Comparison of ENCODE assay signal across 8 cellular contexts in genomic region chr14:50083467-50084337, GRCh38. TPM values are rescaled to one million over a fixed set of nuclear protein-coding genes. Genes with fewer than 3 reads are reported as not detected.
DNase-seq lines count a peak whose midpoint lies in the region; ATAC-seq, FAIRE-seq and TF ChIP-seq lines count a peak whose summit lies in the region.

No MANE protein-coding gene starts in this region.

- TF ChIP-seq CTCF in liver (IDR thresholded peaks at IDR 0.05; ENCODE audit: low read depth, low read length, missing input control) (no peak), HepG2 (CRISPR knock-in tag; IDR thresholded peaks at IDR 0.05) (no peak), KMS-11 (conservative IDR thresholded peaks at IDR 0.05; ENCODE audit: low read depth, low read length) (no peak)

- H4K20me1 ChIP-seq in HepG2 (ENCODE audit: insufficient read depth, low read length) (no peaks in the 10 kb centered on the region), KMS-11 (ENCODE audit: insufficient read depth) (no peaks in the 10 kb centered on the region)

- intact Hi-C loops in HepG2 (cut with micrococcal nuclease; ENCODE audit: unreplicated experiment) (no loop called here), left ventricle myocardium superior (cut with micrococcal nuclease) (no loop called here)

- TF ChIP-seq RAD21 in liver (IDR thresholded peaks at IDR 0.05) (no peak), HepG2 (CRISPR knock-in tag; IDR thresholded peaks at IDR 0.05) (no peak)

- H3K4me3 ChIP-seq in liver (ENCODE audit: low read depth in 1 of 3, low read length in 3 of 3) (no peak overlapping the region), HepG2 (replicated peaks in 1 of 3; ENCODE audit: insufficient read depth in 1 of 3, low read depth in 2 of 3, low read length in 3 of 3) (no peak overlapping the region), KMS-11 (IDR thresholded peaks at IDR 0.05; ENCODE audit: insufficient read depth, low read depth, low read length) (no peak overlapping the region)

- H2AFZ ChIP-seq in HepG2 (ENCODE audit: low read length) (no peak overlapping the region), KMS-11 (ENCODE audit: low read depth) (peak overlapping the region; percentile 22; the same call in 1 of the 2 replicates)

- ATAC-seq in HepG2 = no peak
- ATAC-seq in left ventricle myocardium superior = no peak

- no TSS peak for BruUV-seq in HepG2 (replicated peaks; lab: Mats Ljungman, UMichigan)

- H3K4me2 ChIP-seq in HepG2 (ENCODE audit: low read depth, low read length) (no peak overlapping the region), KMS-11 (peak overlapping the region; percentile 91)

- no peaks in the 10 kb centered on the region for H3K36me3 ChIP-seq in liver (ENCODE audit: control insufficient read depth in 4 of 4, insufficient read depth in 3 of 4, low read depth in 1 of 4, low read length in 3 of 4)
- no peaks in the 10 kb centered on the region for H3K36me3 ChIP-seq in HepG2 (replicated peaks in 1 of 2; ENCODE audit: control insufficient read depth in 1 of 2, insufficient read depth in 2 of 2, low read length in 2 of 2)
- H3K36me3 ChIP-seq in KMS-11 (ENCODE audit: insufficient read depth) = no peaks in the 10 kb centered on the region

- H3K9ac ChIP-seq in liver (ENCODE audit: low read depth in 1 of 2, low read length in 2 of 2) (no peak overlapping the region), HepG2 (ENCODE audit: insufficient read depth, low read depth, low read length) (no peak overlapping the region), KMS-11 (peak overlapping the region; percentile 74)

- H3K4me1 ChIP-seq in liver (ENCODE audit: control insufficient read depth in 4 of 4, insufficient read depth in 4 of 4, low read length in 3 of 4) (peaks cover 0 to 3% (median 0%) of the 10 kb centered on the region in 4 donors), HepG2 (ENCODE audit: insufficient read depth, low read length) (no peaks in the 10 kb centered on the region; the same call in 1 of the 2 replicates), KMS-11 (ENCODE audit: low read depth, poor library complexity, severe bottlenecking) (peaks cover 78% of the 10 kb centered on the region)

- CTCF ChIA-PET in HepG2 (lab: Yijun Ruan, JAX; ENCODE audit: low intra/inter-chr PET ratio, low total read pairs) = no interaction called here
- CTCF ChIA-PET in HEK293T (lab: Yijun Ruan, JAX) = interaction anchor here (0.6 to 1.9 kb wide), 2 partner anchors 85 to 222 kb away, joined by 3 to 10 read pairs; no protein-coding TSS in a partner anchor

- H3K79me2 ChIP-seq in HepG2 (ENCODE audit: insufficient read depth, low read length) (no peaks in the 10 kb centered on the region), KMS-11 (ENCODE audit: insufficient read depth, low read depth) (no peaks in the 10 kb centered on the region)

- POLR2A ChIA-PET in HepG2 (lab: Yijun Ruan, JAX) = no interaction called here
- POLR2A ChIA-PET in HEK293T (lab: Yijun Ruan, JAX) = interaction anchor here (1.0 kb wide), 1 partner anchor 216 kb away, joined by 3 read pairs; no protein-coding TSS in a partner anchor

- FAIRE-seq in HepG2 (lab: Jason Lieb, UNC) = no peak

- no peak for TF ChIP-seq POLR2A in HepG2 (IDR thresholded peaks at IDR 0.05; ENCODE audit: insufficient read depth in 1 of 2, low read depth in 2 of 2, low read length in 2 of 2)

- H3K27ac ChIP-seq in liver (ENCODE audit: low read depth in 1 of 2, low read length in 2 of 2) = peak overlapping the region; percentile 45 to 75
- H3K27ac ChIP-seq in HepG2 (ENCODE audit: extremely low read length, insufficient read depth, low read length) = no peak overlapping the region
- H3K27ac ChIP-seq in KMS-11 = peak overlapping the region; percentile 97

- no peaks in the 10 kb centered on the region for H3K9me3 ChIP-seq in liver (ENCODE audit: control insufficient read depth in 4 of 4, low read length in 3 of 4)
- no peaks in the 10 kb centered on the region for H3K9me3 ChIP-seq in HepG2 (ENCODE audit: low read length)

- H3K27me3 ChIP-seq in liver (ENCODE audit: control insufficient read depth in 4 of 4, insufficient read depth in 4 of 4, low read length in 3 of 4) (no peaks in the 10 kb centered on the region), HepG2 (ENCODE audit: control insufficient read depth in 1 of 2, insufficient read depth in 2 of 2, low read length in 2 of 2) (0 out of 5 replicates have a peak, but pooled peaks cover 0 to 1% of the 10 kb centered on the region in 2 experiments), KMS-11 (ENCODE audit: insufficient read depth, low read depth) (no peaks in the 10 kb centered on the region)

- DNase-seq in HepG2 (ENCODE audit: low spot score) (no peak), NCI-H1092 (lab: John Stamatoyannopoulos, UW) (no peak), HEK293T (ENCODE audit: extremely low spot score) (no peak), left ventricle myocardium superior (no peak)
- DNase-seq in activated naive CD4-positive, alpha-beta T cell treated with anti-CD3 and anti-CD28 coated beads, Interleukin-2, amount 50 U/mL, for 16 hours = peak; percentile 65
- DNase-seq in stimulated activated CD4-positive, alpha-beta T cell treated with anti-CD3 and anti-CD28 coated beads, Interleukin-12 subunit alpha, Interleukin-12 subunit beta, amount 100 ng/mL, for 48 hours (ENCODE audit: low read depth in 2 of 3, low spot score in 1 of 3) = peak; percentile 59 to 63 (median 61)

- no peak for TF ChIP-seq EP300 in HepG2 (IDR thresholded peaks at IDR 0.05; ENCODE audit: low read depth in 2 of 2, low read length in 2 of 2)
- TF ChIP-seq EP300 in HepG2 (CRISPR knock-in tag; IDR thresholded peaks at IDR 0.05; ENCODE audit: borderline replicate concordance) = no peak

- in situ Hi-C loops in HepG2 (cut with HindIII; ENCODE audit: extremely low pct_ligation_motif_present, low pct_unique_long_range_greater_than_20kb) = no loop called here

- 87% methylated on average over 17 of the region's 17 CpGs for WGBS in liver
- 55% methylated on average over 7 of the region's 17 CpGs for WGBS in HepG2 (ENCODE audit: low lambda C conversion rate)

TF ChIP-seq in liver, 16 proteins besides CTCF, POLR2A, EP300 and RAD21 (continues in another document):
- no peak for TF ChIP-seq HNF4G (IDR thresholded peaks at IDR 0.05)

TF ChIP-seq in HepG2, 621 proteins besides CTCF, POLR2A, EP300 and RAD21 (continues in another document):
- TF ChIP-seq, protein P1, sequence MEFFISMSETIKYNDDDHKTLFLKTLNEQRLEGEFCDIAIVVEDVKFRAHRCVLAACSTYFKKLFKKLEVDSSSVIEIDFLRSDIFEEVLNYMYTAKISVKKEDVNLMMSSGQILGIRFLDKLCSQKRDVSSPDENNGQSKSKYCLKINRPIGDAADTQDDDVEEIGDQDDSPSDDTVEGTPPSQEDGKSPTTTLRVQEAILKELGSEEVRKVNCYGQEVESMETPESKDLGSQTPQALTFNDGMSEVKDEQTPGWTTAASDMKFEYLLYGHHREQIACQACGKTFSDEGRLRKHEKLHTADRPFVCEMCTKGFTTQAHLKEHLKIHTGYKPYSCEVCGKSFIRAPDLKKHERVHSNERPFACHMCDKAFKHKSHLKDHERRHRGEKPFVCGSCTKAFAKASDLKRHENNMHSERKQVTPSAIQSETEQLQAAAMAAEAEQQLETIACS (CRISPR knock-in tag; IDR thresholded peaks at IDR 0.05) = no peak
- TF ChIP-seq PRMT3 (CRISPR knock-in tag; IDR thresholded peaks at IDR 0.05; ENCODE audit: borderline replicate concordance, low read depth) = no peak

TF ChIP-seq in HEK293T, 16 proteins besides CTCF, POLR2A, EP300 and RAD21 (continues in another document):
- TF ChIP-seq SUZ12 (IDR thresholded peaks at IDR 0.05) (no peak), ARNT (IDR thresholded peaks at IDR 0.05) (no peak), CTBP1 (IDR thresholded peaks at IDR 0.05; ENCODE audit: borderline replicate concordance) (no peak), SP1 (IDR thresholded peaks at IDR 0.05) (no peak), L3MBTL2 (conservative IDR thresholded peaks at IDR 0.05) (no peak), NFRKB (IDR thresholded peaks at IDR 0.05) (no peak), TARDBP (IDR thresholded peaks at IDR 0.05) (no peak), FOXM1 (IDR thresholded peaks at IDR 0.05; ENCODE audit: borderline replicate concordance) (no peak), FOXA1 (IDR thresholded peaks at IDR 0.05) (no peak), FOXK2 (IDR thresholded peaks at IDR 0.05) (no peak), PKNOX1 (IDR thresholded peaks at IDR 0.05) (no peak)

RNA-seq across cellular contexts. Expression of gene VCPKMT, which starts 32.7 kb away (rescaled TPM):
- 1 to 10 TPM; 2.6 to 5.0 TPM for total RNA-seq in liver
- polyA plus RNA-seq in liver = 1 to 10 TPM; 2.8 to 3.0 TPM
- total RNA-seq in HepG2 (2016; rRNA removed; fragmentation: Illumina TruSeq; extraction: Trizol) = 5.4 and 5.5 TPM in 2 replicates
- total RNA-seq in HepG2 (2016; cell fraction: cytosol; rRNA removed; fragmentation: Illumina TruSeq; extraction: Trizol; ENCODE audit: low read depth) = 0.62 and 0.71 TPM in 2 replicates
- total RNA-seq in HepG2 (2016; cell fraction: insoluble cytoplasmic fraction; rRNA removed; fragmentation: Illumina TruSeq; extraction: Trizol) = 5.0 and 6.6 TPM in 2 replicates
- total RNA-seq in HepG2 (2016; cell fraction: membrane; rRNA removed; fragmentation: Illumina TruSeq; extraction: Trizol) = 2.2 and 2.7 TPM in 2 replicates
- 9.6 and 10.7 TPM in 2 replicates for total RNA-seq in HepG2 (2016; cell fraction: nucleus; rRNA removed; fragmentation: Illumina TruSeq; extraction: Trizol)
- polyA plus RNA-seq in HepG2 (2011; rRNA removed) = 3.1 and 3.9 TPM in 2 replicates
- polyA plus RNA-seq in HepG2 (2011; cell fraction: cytosol; rRNA removed) = 1.9 TPM in 2 replicates
- 6.1 and 6.5 TPM in 2 replicates for polyA plus RNA-seq in HepG2 (2011; cell fraction: nucleus; rRNA removed)
- 4.0 and 4.1 TPM in 2 replicates for polyA plus RNA-seq in HepG2 (2012)
- 0.77 and 0.96 TPM in 2 replicates for polyA plus RNA-seq in HepG2 (2016; cell fraction: cytosol; fragmentation: Illumina TruSeq; extraction: Trizol; ENCODE audit: low read depth)
- polyA plus RNA-seq in HepG2 (2016; cell fraction: insoluble cytoplasmic fraction; fragmentation: Illumina TruSeq; extraction: Trizol; ENCODE audit: low read depth) = 4.7 TPM in 2 replicates
- 1.5 and 2.0 TPM in 2 replicates for polyA plus RNA-seq in HepG2 (2016; cell fraction: membrane; fragmentation: Illumina TruSeq; extraction: Trizol; ENCODE audit: low read depth)
- 22.3 and 22.4 TPM in 2 replicates for polyA plus RNA-seq in HepG2 (2016; cell fraction: nucleus; fragmentation: Illumina TruSeq; extraction: Trizol; ENCODE audit: insufficient read depth, low read depth)
- polyA minus RNA-seq in HepG2 (2011; rRNA and poly(A)+ RNA removed; ENCODE audit: low replicate concordance) = 3.5 and 7.9 TPM in 2 replicates
- 1.2 and 1.5 TPM in 2 replicates for polyA minus RNA-seq in HepG2 (2011; cell fraction: cytosol; rRNA and poly(A)+ RNA removed)
- 9.2 and 12.5 TPM in 2 replicates for polyA minus RNA-seq in HepG2 (2011; cell fraction: nucleus; rRNA and poly(A)+ RNA removed)
- 3.0 TPM for total RNA-seq in left ventricle myocardium superior

Comparison
In these comparisons a context has a peak if more than half of its experiments do, and no peak if none do; other contexts are left out.
1. DNase-seq: peak in activated naive CD4-positive, alpha-beta T cell treated with anti-CD3 and anti-CD28 coated beads, Interleukin-2, amount 50 U/mL, for 16 hours (single experiment) and stimulated activated CD4-positive, alpha-beta T cell treated with anti-CD3 and anti-CD28 coated beads, Interleukin-12 subunit alpha, Interleukin-12 subunit beta, amount 100 ng/mL, for 48 hours (3 of 3); none in HepG2 (single experiment), NCI-H1092 (single experiment), HEK293T (single experiment) and left ventricle myocardium superior (single experiment).